Comparison of ENCODE assay signal across 9 cellular contexts in the genomic region with DNA sequence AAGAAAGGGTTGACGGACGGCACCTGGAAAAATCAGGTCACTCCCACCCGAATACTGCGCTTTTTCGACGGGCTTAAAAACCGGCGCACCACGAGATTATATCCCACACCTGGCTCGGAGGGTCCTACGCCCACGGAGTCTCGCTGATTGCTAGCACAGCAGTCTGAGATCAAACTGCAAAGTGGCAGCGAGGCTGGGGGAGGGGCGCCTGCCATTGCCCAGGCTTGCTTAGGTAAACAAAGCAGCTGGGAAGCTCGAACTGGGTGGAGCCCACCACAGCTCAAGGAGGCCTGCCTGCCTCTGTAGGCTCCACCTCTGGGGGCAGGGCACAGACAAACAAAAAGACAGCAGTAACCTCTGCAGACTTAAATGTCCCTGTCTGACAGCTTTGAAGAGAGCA. TPM values are rescaled to one million over a fixed set of nuclear protein-coding genes. Genes with fewer than 3 reads are reported as not detected.
DNase-seq lines count a peak whose midpoint lies in the region; ATAC-seq, FAIRE-seq and TF ChIP-seq lines count a peak whose summit lies in the region.
"Not testable (repeated sequence)": the region's sequence is repeated elsewhere in the genome, so short reads cannot be mapped to it uniquely, and the experiment has no call there.
"Had no signal": no experiment of that assay in that cellular context is flagged by ENCODE, and none has a peak within 500 bp of the region (broad histone marks: within the 10 kb centered on the region; RNA-seq: fewer than 3 reads in every experiment).

No MANE protein-coding gene starts in this region.

- H3K4me1 Mint-ChIP-seq in GM23338: peaks cover 18% of the 10 kb centered on the region

- H3K9me3 ChIP-seq in A549; HUES64 (ENCODE audit: insufficient read depth, low read depth, low read length); esophagus squamous epithelium; iPS-18a (ENCODE audit: control insufficient read depth, low read depth, low read length); mesodermal cell (ENCODE audit: control insufficient read depth, low read length); trophoblast cell (ENCODE audit: insufficient read depth, low read depth, low read length): not testable (repeated sequence)

- H3K36me3 ChIP-seq in GM23338 (ENCODE audit: insufficient read depth); HUES64 (ENCODE audit: insufficient read depth, low read length); brain microvascular endothelial cell (replicated peaks); esophagus squamous epithelium; iPS-18a (ENCODE audit: control insufficient read depth, low read depth, low read length); mesodermal cell (ENCODE audit: control insufficient read depth, insufficient read depth, low read length); trophoblast cell (ENCODE audit: control insufficient read depth in 1 of 2, insufficient read depth in 2 of 2, low read length in 2 of 2): not testable (repeated sequence)

- H4K91ac ChIP-seq in trophoblast cell (ENCODE audit: low read depth, low read length): peak overlapping the region; percentile 1

- H3K4me2 ChIP-seq in A549: peak overlapping the region; percentile 56
- peak overlapping the region; percentile 80 for H3K4me2 ChIP-seq in GM23338
- peak overlapping the region; percentile 73 for H3K4me2 ChIP-seq in trophoblast cell (ENCODE audit: low read length)

- not testable (repeated sequence) for TF ChIP-seq EP300 in A549 (IDR thresholded peaks at IDR 0.05)

- H3K4me1 ChIP-seq in A549; GM23338 (ENCODE audit: insufficient read depth); iPS-18a (ENCODE audit: control insufficient read depth, low read depth, low read length); mesodermal cell (ENCODE audit: control insufficient read depth, insufficient read depth, low read length, poor library complexity, severe bottlenecking); trophoblast cell (ENCODE audit: control insufficient read depth in 1 of 2, insufficient read depth in 2 of 2, low read length in 2 of 2): not testable (repeated sequence)
- H3K4me1 ChIP-seq in HUES64 (ENCODE audit: insufficient read depth, low read length) (peaks cover 11% of the 10 kb centered on the region), esophagus squamous epithelium (peaks cover 0 to 11% (median 0%) of the 10 kb centered on the region in 3 donors)

- H3K9ac ChIP-seq in HUES64 (ENCODE audit: low read depth, low read length) (peak overlapping the region; percentile 55), iPS-18a (ENCODE audit: low read length) (peak overlapping the region; percentile 54)
- not testable (repeated sequence) for H3K9ac ChIP-seq in trophoblast cell (ENCODE audit: low read length)

- not testable (repeated sequence) for H3K14ac ChIP-seq in trophoblast cell (ENCODE audit: low read length)

- intact Hi-C loops in esophagus squamous epithelium (cut with DNase I): not testable (repeated sequence)

- TF ChIP-seq CTCF in A549 (IDR thresholded peaks at IDR 0.05); GM23338 (conservative IDR thresholded peaks at IDR 0.05; ENCODE audit: low read depth in 2 of 2); brain microvascular endothelial cell (IDR thresholded peaks at IDR 0.05; ENCODE audit: low read depth, low read length, missing control alignments); esophagus squamous epithelium (IDR thresholded peaks at IDR 0.05): not testable (repeated sequence)

- not testable (repeated sequence) for TF ChIP-seq RAD21 in A549 (conservative IDR thresholded peaks at IDR 0.05 in 1 of 2, IDR thresholded peaks at IDR 0.05 in 1 of 2)

- not testable (repeated sequence) for H2AK5ac ChIP-seq in trophoblast cell (ENCODE audit: low read length)

- H3K27me3 Mint-ChIP-seq in GM23338 (ENCODE audit: insufficient read depth, low read depth, poor library complexity): not testable (repeated sequence)

- not testable (repeated sequence) for TF ChIP-seq POLR2A in A549 (IDR thresholded peaks at IDR 0.05; ENCODE audit: low read length); esophagus squamous epithelium (IDR thresholded peaks at IDR 0.05)

- not testable (repeated sequence) for H2BK120ac ChIP-seq in trophoblast cell (ENCODE audit: insufficient read depth, low read length, poor library complexity)

- H3K27me3 ChIP-seq in GM23338 (ENCODE audit: insufficient read depth); HUES64 (ENCODE audit: insufficient read depth, low read length); brain microvascular endothelial cell (replicated peaks); esophagus squamous epithelium; iPS-18a (ENCODE audit: control insufficient read depth, insufficient read depth, low read length); trophoblast cell (ENCODE audit: insufficient read depth, low read length): not testable (repeated sequence)

- H3K4me3 Mint-ChIP-seq in GM23338: peak overlapping the region; percentile 65

- peak overlapping the region; percentile 14 for H4K12ac ChIP-seq in trophoblast cell (ENCODE audit: low read depth, low read length)

- not testable (repeated sequence) for H3K36me3 Mint-ChIP-seq in GM23338 (ENCODE audit: low read depth)

- FAIRE-seq in A549 (lab: Jason Lieb, UNC): not testable (repeated sequence)

- not testable (repeated sequence) for ATAC-seq in A549, GM23338

- not testable (repeated sequence) for H3K18ac ChIP-seq in trophoblast cell (ENCODE audit: low read length)

- 66% methylated on average over 15 of the region's 16 CpGs for WGBS in A549 (ENCODE audit: missing lambda C conversion rate)
- 9% methylated on average over 10 of the region's 16 CpGs for WGBS in HUES64
- 44 to 67% methylated on average over 10 of the region's 16 CpGs for WGBS in esophagus squamous epithelium, 2 donors
- WGBS in mesodermal cell (ENCODE audit: insufficient coverage in 2 of 2), 2 experiments: 21 to 24% methylated on average over 3 to 4 of the region's 16 CpGs
- WGBS in trophoblast cell (ENCODE audit: extremely low coverage, insufficient coverage, insufficient read length): no CpG with 5 or more reads among the region's 16 CpGs

- in situ Hi-C loops in brain microvascular endothelial cell (cut with HindIII; ENCODE audit: low pct_ligation_motif_present, low sequenced_read_pairs): not testable (repeated sequence)

- H3K27ac Mint-ChIP-seq in GM23338: not testable (repeated sequence)

- H3K4ac ChIP-seq in trophoblast cell (ENCODE audit: low read depth, low read length): not testable (repeated sequence)

- CTCF ChIA-PET in A549 (lab: Yijun Ruan, JAX): interaction anchor here (0.7 kb wide), 1 partner anchor 30 kb away, joined by 3 read pairs; no protein-coding TSS in a partner anchor

- not testable (repeated sequence) for H3K79me1 ChIP-seq in trophoblast cell (ENCODE audit: low read length)

- H3F3A ChIP-seq in GM23338 (replicated peaks; ENCODE audit: low read depth): not testable (repeated sequence)

- H3K4me3 ChIP-seq in A549 (peak overlapping the region; percentile 44), GM23338 (peak overlapping the region; percentile 76), HUES64 (ENCODE audit: low read length) (peak overlapping the region; percentile 57), brain microvascular endothelial cell (ENCODE audit: low read depth, low read length) (peak overlapping the region; percentile 24), esophagus squamous epithelium (peak overlapping the region in 3 of 4 donors; percentile 5 to 34 (median 13)), iPS-18a (ENCODE audit: low read length) (peak overlapping the region; percentile 65), mesodermal cell (ENCODE audit: extremely low read depth, insufficient read depth, low read length, poor library complexity, severe bottlenecking) (peak overlapping the region; percentile 20), trophoblast cell (ENCODE audit: low read depth, low read length) (peak overlapping the region; percentile 57)

- not testable (repeated sequence) for DNase-seq in A549 (ENCODE audit: low read depth in 1 of 2, low spot score in 1 of 2); brain microvascular endothelial cell; esophagus squamous epithelium (lab: John Stamatoyannopoulos, UW); trophoblast cell
- peak; percentile 15 for DNase-seq in GM23338 (ENCODE audit: low spot score)

- H4K20me1 ChIP-seq in GM23338 (replicated peaks; ENCODE audit: insufficient read depth): not testable (repeated sequence)

- not testable (repeated sequence) for H3K9me3 Mint-ChIP-seq in GM23338

- H3K79me2 ChIP-seq in GM23338 (replicated peaks; ENCODE audit: insufficient read depth); trophoblast cell (ENCODE audit: control insufficient read depth, insufficient read depth, low read length, poor library complexity): not testable (repeated sequence)

- peak overlapping the region; percentile 4 for H2BK12ac ChIP-seq in trophoblast cell (ENCODE audit: low read length)

- not testable (repeated sequence) for H2BK5ac ChIP-seq in trophoblast cell (ENCODE audit: low read depth, low read length, poor library complexity)

- not testable (repeated sequence) for H3K9me2 ChIP-seq in GM23338 (ENCODE audit: insufficient read depth)

- H3K27ac ChIP-seq in A549 (peak overlapping the region; percentile 56 to 78; a peak in 5 of 6 replicates), GM23338 (ENCODE audit: low read depth) (0 out of 2 replicates have a peak overlapping the region, but pooled peaks have one; percentile 39)
- H3K27ac ChIP-seq in HUES64 (ENCODE audit: low read depth, low read length); brain microvascular endothelial cell; esophagus squamous epithelium; iPS-18a (ENCODE audit: low read length); mesodermal cell (ENCODE audit: low read depth, low read length, severe bottlenecking); trophoblast cell (ENCODE audit: low read depth, low read length): not testable (repeated sequence)

- not testable (repeated sequence) for H3K23ac ChIP-seq in trophoblast cell (ENCODE audit: low read length)

- POLR2A ChIA-PET in A549 (lab: Yijun Ruan, JAX): not testable (repeated sequence)

- H2AFZ ChIP-seq in GM23338: peak overlapping the region; percentile 86
- H2AFZ ChIP-seq in trophoblast cell (ENCODE audit: insufficient read depth, low read length, poor library complexity): peak overlapping the region; percentile 17

- H4K8ac ChIP-seq in trophoblast cell (ENCODE audit: low read depth, low read length): peak overlapping the region; percentile 41

RNA-seq across cellular contexts. Expression of a gene that starts 42.7 kb away (rescaled TPM):
- polyA plus RNA-seq in A549 (2011; rRNA removed) (127 and 140 TPM in 2 replicates), A549 (2017; fragmentation: RNase III; extraction: RNeasy Plus Mini Kit Qiagen cat#74134 plus additional on column Dnase treatment) (6.9 to 12.3 TPM (median 8.2 TPM) in 3 replicates), GM23338 (2016; fragmentation: Nextera tagmentation; extraction: Ambion mirVana) (0.11 and 0.12 TPM in 2 replicates)
- polyA plus RNA-seq in A549 (2012; cell fraction: cytosol; rRNA removed): 12.1 and 13.0 TPM in 2 replicates
- 33.8 and 37.1 TPM in 2 replicates for polyA plus RNA-seq in A549 (2012; cell fraction: nucleus; rRNA removed)
- polyA minus RNA-seq in A549 (2011; rRNA and poly(A)+ RNA removed): 109 and 110 TPM in 2 replicates
- 0.17 and 1.1 TPM in 2 replicates for total RNA-seq in GM23338 (2014; rRNA removed; shearing (Covaris generic))
- 0.20 TPM for polyA plus RNA-seq in HUES64 (2013, experiment 1 of 2)
- polyA plus RNA-seq in HUES64 (2013, experiment 2 of 2): 0.32 TPM
- 1 to 10 TPM; 1.1 to 4.1 (median 2.0) TPM for total RNA-seq in esophagus squamous epithelium
- 1.9 TPM for polyA plus RNA-seq in mesodermal cell (2013, experiment 1 of 2)
- 1.5 TPM for polyA plus RNA-seq in mesodermal cell (2013, experiment 2 of 2)
- polyA plus RNA-seq in trophoblast cell (2013): 2.4 TPM in 2 replicates
- total RNA-seq: OCI-LY7 had no signal

Comparison
In these comparisons a context has a peak if more than half of its experiments do, and no peak if none do; other contexts are left out.
1. H3K4me3 ChIP-seq: peak in every context shown above with its lines; median percentile 76 in GM23338; 65 in iPS-18a; 57 in HUES64; 57 in trophoblast cell; 44 in A549; 24 in brain microvascular endothelial cell; 20 in mesodermal cell; 13 in esophagus squamous epithelium.